Comparison of ENCODE assay signal across 20 cellular contexts in genomic region chr2:51650769-51651168, GRCh38.
DNase-seq lines count a peak whose midpoint lies in the region; ATAC-seq and TF ChIP-seq lines count a peak whose summit lies in the region.
"Had no signal": no experiment of that assay in that cellular context is flagged by ENCODE, and none has a peak within 500 bp of the region (broad histone marks: within the 10 kb centered on the region; RNA-seq: fewer than 3 reads in every experiment).

No MANE protein-coding gene starts in this region.

- H3K18ac ChIP-seq in IMR-90 (ENCODE audit: low read depth, low read length), result no peak overlapping the region

- in situ Hi-C loops in IMR-90 (cut with MboI; ENCODE audit: low sequenced_read_pairs), result no loop called here

- DNase-seq in IMR-90 (no peak), NCI-H1436 treated with DMSO at 0.1 percent for 48 hours (lab: John Stamatoyannopoulos, UW) (no peak), Calu3 (no peak), NCI-H2081 (lab: John Stamatoyannopoulos, UW) (no peak), hepatic stellate cell (ENCODE audit: low spot score) (no peak)
- DNase-seq: activated CD4-positive, alpha-beta T cell treated with anti-CD3 and anti-CD28 coated beads for 1 hour; activated naive CD4-positive, alpha-beta T cell treated with Interleukin-2 at 50 U/mL for 16 hours; CD4-positive, alpha-beta memory T cell; DND-41; gastrocnemius medialis; left ventricle myocardium superior; NCI-H187 treated with DMSO at 0.1 percent for 48 hours; stimulated activated CD4-positive, alpha-beta T cell treated with anti-CD3 and anti-CD28 coated beads, Interleukin-1b, Interleukin-23, amount 100 ng/mL, for 48 hours had no signal

- H3K4ac ChIP-seq in IMR-90 (ENCODE audit: low read depth, low read length), result no peak overlapping the region

- no peaks in the 10 kb centered on the region for H3K4me1 ChIP-seq in IMR-90 (ENCODE audit: control insufficient read depth, insufficient read depth, low read length)
- H3K4me1 ChIP-seq: gastrocnemius medialis, HAP-1, vagina had no signal

- dilution Hi-C loops in IMR-90 (cut with HindIII; ENCODE audit: low sequenced_read_pairs, unreplicated experiment), result no loop called here

- H3K27me3 Mint-ChIP-seq in Calu3 (ENCODE audit: unreplicated experiment), result no peaks in the 10 kb centered on the region
- H3K27me3 Mint-ChIP-seq: CD4-positive, alpha-beta memory T cell had no signal

- no peak overlapping the region for H3K4me3 Mint-ChIP-seq in Calu3 (ENCODE audit: low read depth, unreplicated experiment)
- H3K4me3 Mint-ChIP-seq: CD4-positive, alpha-beta memory T cell; T-helper 2 cell treated with Interferon-gamma antibody and Interleukin-4, amounts not matched to agents 5 μg/mL and 100 μg/mL, for 36 hours had no signal

- no peaks in the 10 kb centered on the region for H3K79me1 ChIP-seq in IMR-90 (ENCODE audit: low read depth in 1 of 2, low read length in 2 of 2)

- POLR2A ChIA-PET in IMR-90 (lab: Charles Lee; ENCODE audit: unreplicated experiment), result no interaction called here

- no peaks in the 10 kb centered on the region for H3K4me1 Mint-ChIP-seq in Calu3 (ENCODE audit: low read depth, unreplicated experiment)
- H3K4me1 Mint-ChIP-seq: CD4-positive, alpha-beta memory T cell had no signal

- H2BK120ac ChIP-seq in IMR-90 (ENCODE audit: low read depth, low read length), result no peak overlapping the region

- peak; percentile 92 for ATAC-seq in GM18511 (IDR thresholded peaks at IDR 0.05; ENCODE audit: unreplicated experiment)
- peak; percentile 93 for ATAC-seq in GM21367 (IDR thresholded peaks at IDR 0.05; ENCODE audit: unreplicated experiment)
- peak; percentile 74 for ATAC-seq in HG02885 (IDR thresholded peaks at IDR 0.05; ENCODE audit: poor library complexity, unreplicated experiment)
- no peak for ATAC-seq in IMR-90 (ENCODE audit: low read depth)
- ATAC-seq: gastrocnemius medialis, left ventricle myocardium superior, sciatic nerve had no signal

- H3K27ac ChIP-seq in IMR-90 (ENCODE audit: insufficient read depth, low read length), result no peak overlapping the region
- H3K27ac ChIP-seq: gastrocnemius medialis, vagina had no signal

- no peak overlapping the region for H2BK15ac ChIP-seq in IMR-90 (ENCODE audit: low read depth, low read length)

- H3K56ac ChIP-seq in IMR-90 (ENCODE audit: extremely low read depth, insufficient read depth, low read length), result no peak overlapping the region

- H3K27ac Mint-ChIP-seq in Calu3 (ENCODE audit: unreplicated experiment), result no peak overlapping the region
- H3K27ac Mint-ChIP-seq: CD4-positive, alpha-beta memory T cell; T-helper 2 cell treated with Interferon-gamma antibody and Interleukin-4, amounts not matched to agents 5 μg/mL and 100 μg/mL, for 36 hours had no signal

- H4K5ac ChIP-seq in IMR-90 (ENCODE audit: low read depth, low read length), result no peak overlapping the region

- H4K8ac ChIP-seq in IMR-90 (ENCODE audit: low read depth in 2 of 2, low read length in 2 of 2), result no peak overlapping the region

- no peak overlapping the region for H3K23ac ChIP-seq in IMR-90 (ENCODE audit: low read depth, low read length)

- H3K9ac ChIP-seq in IMR-90 (ENCODE audit: low read depth, low read length), result no peak overlapping the region

- H3K4me3 ChIP-seq in IMR-90 (ENCODE audit: insufficient read depth, low read depth, low read length), result no peak overlapping the region
- H3K4me3 ChIP-seq: gastrocnemius medialis, HAP-1, vagina had no signal

- H2AK9ac ChIP-seq in IMR-90 (replicated peaks; ENCODE audit: low read depth, low read length, poor library complexity), result no peak overlapping the region

- H3K14ac ChIP-seq in IMR-90 (replicated peaks; ENCODE audit: low read depth, low read length), result no peak overlapping the region

- no peaks in the 10 kb centered on the region for H3K9me1 ChIP-seq in IMR-90 (ENCODE audit: insufficient read depth, low read length)

- no peak overlapping the region for H4K91ac ChIP-seq in IMR-90 (ENCODE audit: insufficient read depth, low read depth, low read length)

- H2BK20ac ChIP-seq in IMR-90 (ENCODE audit: low read depth, low read length), result no peak overlapping the region

- no peak for TF ChIP-seq POLR2A in IMR-90 (IDR thresholded peaks at IDR 0.05; ENCODE audit: low read depth, low read length)

- no peak overlapping the region for H2AK5ac ChIP-seq in IMR-90 (ENCODE audit: low read depth, low read length)

- intact Hi-C loops in IMR-90 (cut with micrococcal nuclease) (no loop called here), Calu3 (cut with micrococcal nuclease; ENCODE audit: unreplicated experiment) (no loop called here)

- TF ChIP-seq RAD21 in IMR-90 (IDR thresholded peaks at IDR 0.05; ENCODE audit: low read length), result no peak

- no peaks in the 10 kb centered on the region for H3K9me3 ChIP-seq in IMR-90 (ENCODE audit: control insufficient read depth, insufficient read depth, low read length)
- H3K9me3 ChIP-seq: gastrocnemius medialis, HAP-1, vagina had no signal

- no peak overlapping the region for H2AFZ ChIP-seq in IMR-90 (replicated peaks; ENCODE audit: low read length, poor library complexity)

- H2BK5ac ChIP-seq in IMR-90 (ENCODE audit: low read depth, low read length, poor library complexity, severe bottlenecking), result no peak overlapping the region

- H3K4me2 ChIP-seq in IMR-90 (ENCODE audit: low read depth, low read length), result peak overlapping the region; percentile 21; the same call in 1 of the 2 replicates

- no peaks in the 10 kb centered on the region for H3K27me3 ChIP-seq in IMR-90 (ENCODE audit: control insufficient read depth, insufficient read depth, low read length)
- H3K27me3 ChIP-seq: gastrocnemius medialis, vagina had no signal

- CTCF ChIA-PET in IMR-90 (lab: Yijun Ruan, JAX) (no interaction called here), Calu3 (lab: Charles Lee) (no interaction called here)

- no peak for TF ChIP-seq CTCF in IMR-90 (conservative IDR thresholded peaks at IDR 0.05; ENCODE audit: low read depth, low read length)
- no peak for TF ChIP-seq CTCF in Calu3 (IDR thresholded peaks at IDR 0.05; ENCODE audit: unreplicated experiment)

- H3K36me3 ChIP-seq in IMR-90 (ENCODE audit: control insufficient read depth, insufficient read depth, low read length), result no peaks in the 10 kb centered on the region
- H3K36me3 ChIP-seq: gastrocnemius medialis, HAP-1, vagina had no signal

- BruUV-seq in IMR-90 (replicated peaks; lab: Mats Ljungman, UMichigan), result no TSS peak
- BruUV-seq in Calu3 (replicated peaks; lab: Mats Ljungman, UMichigan), result no TSS peak

- H3K9me3 Mint-ChIP-seq in Calu3 (ENCODE audit: low read depth, unreplicated experiment), result peaks cover 2% of the 10 kb centered on the region

- no peaks in the 10 kb centered on the region for H3K36me3 Mint-ChIP-seq in Calu3 (ENCODE audit: insufficient read depth, unreplicated experiment)
- H3K36me3 Mint-ChIP-seq: CD4-positive, alpha-beta memory T cell had no signal

- H4K20me1 ChIP-seq in IMR-90 (ENCODE audit: insufficient read depth, low read length), result no peaks in the 10 kb centered on the region

TF ChIP-seq in IMR-90, 13 proteins besides CTCF, POLR2A, EP300 and RAD21:
- TF ChIP-seq BHLHE40 (IDR thresholded peaks at IDR 0.05; ENCODE audit: low read depth, low read length), result no peak
- no peak for TF ChIP-seq SMC3 (IDR thresholded peaks at IDR 0.05; ENCODE audit: low read depth, low read length)
- TF ChIP-seq NFE2L2 (IDR thresholded peaks at IDR 0.05; ENCODE audit: low read depth, low read length), result no peak
- no peak for TF ChIP-seq RCOR1 (IDR thresholded peaks at IDR 0.05; ENCODE audit: insufficient replicate concordance, low read length)
- no peak for TF ChIP-seq MAZ (IDR thresholded peaks at IDR 0.05; ENCODE audit: borderline replicate concordance, low read depth, low read length)
- no peak for TF ChIP-seq MAFK (IDR thresholded peaks at IDR 0.05; ENCODE audit: low read depth, low read length)
- no peak for TF ChIP-seq MXI1 (IDR thresholded peaks at IDR 0.05; ENCODE audit: borderline replicate concordance, low read depth, low read length)
- no peak for TF ChIP-seq CEBPB (IDR thresholded peaks at IDR 0.05; ENCODE audit: low read depth, low read length)
- no peak for TF ChIP-seq FOS (IDR thresholded peaks at IDR 0.05; ENCODE audit: low read depth, low read length)
- TF ChIP-seq USF2 (IDR thresholded peaks at IDR 0.05; ENCODE audit: low read depth, low read length), result no peak
- TF ChIP-seq RFX5 (IDR thresholded peaks at IDR 0.05; ENCODE audit: low read depth, low read length), result no peak
- TF ChIP-seq ELK1 (IDR thresholded peaks at IDR 0.05; ENCODE audit: borderline replicate concordance, low read depth, low read length), result no peak
